In the genomic region with DNA sequence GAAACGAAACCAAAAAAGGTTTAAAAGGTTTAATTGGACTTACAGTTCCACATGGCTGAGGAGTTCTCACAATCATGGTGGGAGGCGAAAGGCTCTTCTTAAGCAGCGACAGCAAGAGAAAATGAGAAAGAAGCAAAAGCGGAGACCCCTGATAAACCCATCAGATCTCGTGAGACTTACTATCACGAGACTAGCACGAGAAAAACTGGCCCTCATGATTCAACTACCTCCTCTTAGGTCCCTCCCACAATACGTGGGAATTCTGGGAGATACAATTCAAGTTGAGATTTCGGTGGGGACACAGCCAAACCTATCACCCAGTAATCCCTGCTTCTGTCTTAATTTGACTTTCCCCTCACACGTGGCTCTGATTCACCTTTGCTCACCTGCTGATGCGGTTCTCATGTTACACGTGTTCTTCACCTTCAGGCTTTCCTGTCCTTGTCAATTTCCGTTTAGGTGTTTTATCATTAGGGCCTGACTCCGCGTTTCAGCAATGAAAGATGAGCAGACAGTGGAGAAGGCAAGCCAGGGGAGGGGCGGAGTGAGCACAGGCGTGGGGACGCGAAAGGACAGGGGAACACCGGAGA, we compare ENCODE assay signal across 18 cellular contexts.
"Had no signal": no experiment of that assay in that cellular context is flagged by ENCODE, and none has a peak within 500 bp of the region (broad histone marks: within the 10 kb centered on the region; RNA-seq: fewer than 3 reads in every experiment).

No MANE protein-coding gene starts in this region.

- H3K27me3 Mint-ChIP-seq: activated CD4-positive, alpha-beta memory T cell treated with anti-CD3 and anti-CD28 coated beads for 36 hours; activated CD4-positive, alpha-beta T cell treated with anti-CD3 and anti-CD28 coated beads for 36 hours; activated CD8-positive, alpha-beta memory T cell treated with anti-CD3 and anti-CD28 coated beads, Interleukin-2, amount 10 ng/mL, durations not matched to agents 7 days and 5 days; activated naive CD4-positive, alpha-beta T cell treated with anti-CD3 and anti-CD28 coated beads, Interleukin-2, amount 50 U/mL, for 24 hours; stimulated activated naive B cell treated with anti-CD40 and anti-IgM and Interleukin-4, amounts not matched to agents 10 μg/mL and 1 μg/mL and 100 μg/mL, for 72 hours had no signal

- ATAC-seq: activated CD4-positive, alpha-beta T cell treated with anti-CD3 and anti-CD28 coated beads for 36 hours; activated CD8-positive, alpha-beta memory T cell treated with anti-CD3 and anti-CD28 coated beads, Interleukin-2, amount 10 ng/mL, durations not matched to agents 7 days and 5 days; left lung; mucosa of descending colon; naive thymus-derived CD4-positive, alpha-beta T cell; stimulated activated naive B cell treated with anti-CD40 and anti-IgM and Interleukin-4, amounts not matched to agents 10 μg/mL and 1 μg/mL and 100 μg/mL, for 72 hours had no signal

- H3K36me3 ChIP-seq: adrenal gland, esophagus muscularis mucosa, left lung, neutrophil, transverse colon, vagina had no signal

- H3K9me3 Mint-ChIP-seq: activated naive CD4-positive, alpha-beta T cell treated with anti-CD3 and anti-CD28 coated beads, Interleukin-2, amount 50 U/mL, for 24 hours had no signal

- H3K27ac Mint-ChIP-seq: activated CD4-positive, alpha-beta memory T cell treated with anti-CD3 and anti-CD28 coated beads for 36 hours; activated CD4-positive, alpha-beta T cell treated with anti-CD3 and anti-CD28 coated beads for 36 hours; activated CD8-positive, alpha-beta memory T cell treated with anti-CD3 and anti-CD28 coated beads, Interleukin-2, amount 10 ng/mL, durations not matched to agents 7 days and 5 days; activated naive CD4-positive, alpha-beta T cell treated with anti-CD3 and anti-CD28 coated beads, Interleukin-2, amount 50 U/mL, for 24 hours had no signal

- H3K27ac ChIP-seq: adrenal gland, esophagus muscularis mucosa, left lung, neutrophil, transverse colon, vagina had no signal

- H3K9me3 ChIP-seq: esophagus muscularis mucosa, neutrophil, vagina had no signal

- H3K4me1 ChIP-seq: adrenal gland, transverse colon, vagina had no signal

- H3K27me3 ChIP-seq: adrenal gland, esophagus muscularis mucosa, left lung, neutrophil, transverse colon, vagina had no signal

- H3K4me3 ChIP-seq: adrenal gland, esophagus muscularis mucosa, left lung, mucosa of descending colon, transverse colon, vagina had no signal

- DNase-seq: activated CD4-positive, alpha-beta memory T cell treated with anti-CD3 and anti-CD28 coated beads for 36 hours; activated CD4-positive, alpha-beta T cell treated with anti-CD3 and anti-CD28 coated beads for 36 hours; activated CD8-positive, alpha-beta memory T cell treated with anti-CD3 and anti-CD28 coated beads, Interleukin-2, amount 10 ng/mL, durations not matched to agents 7 days and 5 days; activated T-cell treated with anti-CD3 and anti-CD28 coated beads, Interleukin-2, amount 50 U/mL, for 1 hour; adrenal gland; hippocampal formation; left lung; mammary epithelial cell; mucosa of descending colon; naive thymus-derived CD4-positive, alpha-beta T cell; stimulated activated CD4-positive, alpha-beta T cell treated with anti-CD3 and anti-CD28 coated beads, Interleukin-15, amount 100 ng/mL, for 24 hours; stimulated activated CD4-positive, alpha-beta T cell treated with anti-CD3 and anti-CD28 coated beads, Interleukin-4, amount 100 ng/mL, for 1 hour; stimulated activated naive B cell treated with anti-CD40 and anti-IgM and Interleukin-4, amounts not matched to agents 10 μg/mL and 1 μg/mL and 100 μg/mL, for 72 hours; transverse colon had no signal

- H3K4me3 Mint-ChIP-seq: activated CD4-positive, alpha-beta memory T cell treated with anti-CD3 and anti-CD28 coated beads for 36 hours; activated CD4-positive, alpha-beta T cell treated with anti-CD3 and anti-CD28 coated beads for 36 hours; activated CD8-positive, alpha-beta memory T cell treated with anti-CD3 and anti-CD28 coated beads, Interleukin-2, amount 10 ng/mL, durations not matched to agents 7 days and 5 days; activated naive CD4-positive, alpha-beta T cell treated with anti-CD3 and anti-CD28 coated beads, Interleukin-2, amount 50 U/mL, for 24 hours; naive thymus-derived CD4-positive, alpha-beta T cell; stimulated activated naive B cell treated with anti-CD40 and anti-IgM and Interleukin-4, amounts not matched to agents 10 μg/mL and 1 μg/mL and 100 μg/mL, for 72 hours had no signal

- H3K4me1 Mint-ChIP-seq: activated CD4-positive, alpha-beta T cell treated with anti-CD3 and anti-CD28 coated beads for 36 hours; activated CD8-positive, alpha-beta memory T cell treated with anti-CD3 and anti-CD28 coated beads, Interleukin-2, amount 10 ng/mL, durations not matched to agents 7 days and 5 days; activated naive CD4-positive, alpha-beta T cell treated with anti-CD3 and anti-CD28 coated beads, Interleukin-2, amount 50 U/mL, for 24 hours had no signal
